ENCODE assay signal across 10 cellular contexts in genomic region chr15:69749797-69750196, GRCh38.
DNase-seq lines count a peak whose midpoint lies in the region; ATAC-seq and TF ChIP-seq lines count a peak whose summit lies in the region.
"Had no signal": no experiment of that assay in that cellular context is flagged by ENCODE, and none has a peak within 500 bp of the region (broad histone marks: within the 10 kb centered on the region; RNA-seq: fewer than 3 reads in every experiment).

No MANE protein-coding gene starts in this region.

- H3K36me3 ChIP-seq in GM06990 (ENCODE audit: control insufficient read depth, insufficient read depth, low read length) (no peaks in the 10 kb centered on the region), OCI-LY1 (ENCODE audit: insufficient read depth, low read length) (peaks cover 14% of the 10 kb centered on the region; the same call in 1 of the 2 replicates)

- no peak overlapping the region for H3K9ac ChIP-seq in OCI-LY1 (ENCODE audit: low read length)

- TF ChIP-seq CTCF in GM06990 (IDR thresholded peaks at IDR 0.05; ENCODE audit: insufficient read depth, low read length, poor library complexity, severe bottlenecking) (peak; percentile 54), OCI-LY1 (IDR thresholded peaks at IDR 0.05; ENCODE audit: low read length) (peak; percentile 66), epithelial cell of esophagus (IDR thresholded peaks at IDR 0.05; ENCODE audit: insufficient read depth, low read depth, low read length, missing control alignments) (peak; percentile 43)

- no peak overlapping the region for H3K4me2 ChIP-seq in OCI-LY1 (ENCODE audit: low read length)

- in situ Hi-C loops in ACHN (cut with HindIII; ENCODE audit: low pct_ligation_motif_present, low pct_unique_long_range_greater_than_20kb, low sequenced_read_pairs), result no loop called here

- no peaks in the 10 kb centered on the region for H3K79me2 ChIP-seq in OCI-LY1 (ENCODE audit: insufficient read depth, low read length)

- H3K4me3 ChIP-seq in GM06990 (replicated peaks; ENCODE audit: low read depth, low read length) (no peak overlapping the region), OCI-LY1 (ENCODE audit: low read depth, low read length, poor library complexity, severe bottlenecking) (no peak overlapping the region), epithelial cell of esophagus (ENCODE audit: low read length) (no peak overlapping the region)

- H3K9me3 ChIP-seq in OCI-LY1 (ENCODE audit: low read length), result peaks cover 11% of the 10 kb centered on the region

- no peaks in the 10 kb centered on the region for H3F3A ChIP-seq in OCI-LY1 (ENCODE audit: insufficient read depth, low read length)

- DNase-seq in ACHN (peak; percentile 24), GM06990 (ENCODE audit: extremely low read depth, insufficient read length) (no peak), epithelial cell of esophagus (ENCODE audit: low read depth) (peak; percentile 14), NCI-H446 (lab: John Stamatoyannopoulos, UW) (no peak)
- DNase-seq: activated gamma-delta T cell, NCI-H2107 had no signal

- H3K4me1 ChIP-seq in OCI-LY1 (ENCODE audit: insufficient read depth, low read length, severe bottlenecking), result peaks cover 26% of the 10 kb centered on the region

- H2AFZ ChIP-seq in OCI-LY1 (ENCODE audit: low read length), result no peak overlapping the region

- H3K9me2 ChIP-seq in OCI-LY1 (ENCODE audit: low read depth, low read length), result no peaks in the 10 kb centered on the region

- no peak for ATAC-seq in GM21723 (IDR thresholded peaks at IDR 0.05; ENCODE audit: unreplicated experiment)
- no peak for ATAC-seq in GM21529 (IDR thresholded peaks at IDR 0.05; ENCODE audit: unreplicated experiment)
- ATAC-seq in HG03354 (IDR thresholded peaks at IDR 0.05; ENCODE audit: poor library complexity, severe bottlenecking, unreplicated experiment), result no peak

- H3K27me3 ChIP-seq in GM06990 (replicated peaks; ENCODE audit: control insufficient read depth, insufficient read depth, low read length) (peaks cover 5% of the 10 kb centered on the region), OCI-LY1 (ENCODE audit: insufficient read depth, low read length) (no peaks in the 10 kb centered on the region)

- no peaks in the 10 kb centered on the region for H4K20me1 ChIP-seq in OCI-LY1 (ENCODE audit: insufficient read depth, low read length)

- no peak overlapping the region for H3K27ac ChIP-seq in OCI-LY1 (ENCODE audit: low read depth, low read length, poor library complexity, severe bottlenecking)

Comparison
In these comparisons a context has a peak if more than half of its experiments do, and no peak if none do; other contexts are left out.
1. DNase-seq: peak in ACHN (single experiment) and epithelial cell of esophagus (single experiment); none in GM06990 (single experiment) and NCI-H446 (0 of 2).
2. Peak in every context shown above with its lines, with median percentiles within 50 percentile points of each other: CTCF ChIP-seq.